Comparison of ENCODE assay signal across 2 cellular contexts in genomic region chr6:127926441-127926840, GRCh38. TPM values are rescaled to one million over a fixed set of nuclear protein-coding genes. Genes with fewer than 3 reads are reported as not detected.
"Had no signal": no experiment of that assay in that cellular context is flagged by ENCODE, and none has a peak within 500 bp of the region (broad histone marks: within the 10 kb centered on the region; RNA-seq: fewer than 3 reads in every experiment).

No MANE protein-coding gene starts in this region.

RNA-seq across cellular contexts. Expression of gene THEMIS, which starts 25.6 kb away (rescaled TPM):
- total RNA-seq: activated B cell treated with CpG ODN at 0.5 μM for 24 hours, WTC11 had no signal
